In genomic region chr2:131527131-131528001, GRCh38 we compare ENCODE assay signal across 8 cellular contexts. TPM values are rescaled to one million over a fixed set of nuclear protein-coding genes. Genes with fewer than 3 reads are reported as not detected.
A peak's percentile ranks its signal among the peaks of the same experiment; 100 is the strongest.
DNase-seq lines count a peak whose midpoint lies in the region; ATAC-seq, FAIRE-seq and TF ChIP-seq lines count a peak whose summit lies in the region.
"Not testable (repeated sequence)": the region's sequence is repeated elsewhere in the genome, so short reads cannot be mapped to it uniquely, and the experiment has no call there.

Gene CCDC74A (plus strand): TSS chr2:131527888. CDS start chr2:131527971, 83 bp downstream.

- not testable (repeated sequence) for H3K36me3 ChIP-seq in pancreas

- DNase-seq in GM12891 (ENCODE audit: insufficient read length, low spot score); glomerular endothelial cell (ENCODE audit: extremely low read depth, low read depth, low spot score): not testable (repeated sequence)
- peak; percentile 64 for DNase-seq in NCI-H1092 (lab: John Stamatoyannopoulos, UW)
- DNase-seq in SKM-1 treated with dmso at 0.1 percent for 144 hours (lab: John Stamatoyannopoulos, UW; ENCODE audit: unreplicated experiment), result peak; percentile 30
- DNase-seq in activated naive CD4-positive, alpha-beta T cell treated with Interleukin-2 at 50 U/mL for 16 hours, result peak; percentile 79
- DNase-seq in pancreas, result peak; percentile 70 to 87 (median 82)
- peak; percentile 12 for DNase-seq in superior temporal gyrus (ENCODE audit: extremely low spot score)

- not testable (repeated sequence) for TF ChIP-seq CTCF in pancreas (IDR thresholded peaks at IDR 0.05)

- intact Hi-C loops in pancreas (cut with DNase I), result not testable (repeated sequence)

- not testable (repeated sequence) for H3K4me1 ChIP-seq in pancreas

- FAIRE-seq in GM12891 (lab: Jason Lieb, UNC), result peak; percentile 92
- not testable (repeated sequence) for FAIRE-seq in pancreas (lab: Jason Lieb, UNC)

- WGBS in pancreas, 2 donors, result 30 to 31% methylated on average over 38 to 41 of the region's 47 CpGs

- H3K9me3 ChIP-seq in pancreas, result not testable (repeated sequence)

- H3K27ac ChIP-seq in pancreas, result not testable (repeated sequence)

- ATAC-seq in HG02763 (IDR thresholded peaks at IDR 0.05; ENCODE audit: unreplicated experiment) (peak; percentile 94), pancreas (peak; percentile 95 to 98 (median 96))

- TF ChIP-seq POLR2A in GM12891 (IDR thresholded peaks at IDR 0.05; ENCODE audit: low read depth, low read length), result not testable (repeated sequence)

- peak within 1 kb of the TSS in 3 of 4 donors; percentile 12 to 36 (median 29) for H3K4me3 ChIP-seq in pancreas

- H3K27me3 ChIP-seq in pancreas, result not testable (repeated sequence)

RNA-seq across cellular contexts. Expression of gene CCDC74A, which starts in this region (rescaled TPM):
- polyA plus RNA-seq in GM12891 (2012; ENCODE audit: low read depth, missing spikeins), result 12.6 TPM
- total RNA-seq in glomerular endothelial cell, result 19.8 and 27.8 TPM in 2 replicates
- total RNA-seq in pancreas, result 1 to 10 TPM in 4 of 6 donors, under 1 TPM in 2; 0.35 to 3.6 (median 1.2) TPM
- 10 to 100 TPM in 1 of 2 donors, 1 to 10 TPM in 1; 4.6 to 10.6 TPM for polyA plus RNA-seq in pancreas
